Comparison of ENCODE assay signal across 27 cellular contexts in genomic region chr9:87585456-87585855, GRCh38.
"Had no signal": no experiment of that assay in that cellular context is flagged by ENCODE, and none has a peak within 500 bp of the region (broad histone marks: within the 10 kb centered on the region; RNA-seq: fewer than 3 reads in every experiment).

No MANE protein-coding gene starts in this region.

- H3K9me3 Mint-ChIP-seq: dendritic cell treated with granulocyte-macrophage colony-stimulating factor and Interleukin-4, amounts not matched to agents 40 ng/mL and 50 ng/mL, for 4 days; natural killer cell treated with Interleukin-12 subunit alpha and Interleukin-12 subunit beta and Interleukin-15 and Interleukin-18, amount 100 ng/mL, for 72 hours; stimulated activated memory B cell treated with anti-CD40 and anti-IgM and Interleukin-4, amounts not matched to agents 10 μg/mL and 1 μg/mL and 100 μg/mL, for 72 hours had no signal

- H3K27me3 Mint-ChIP-seq: dendritic cell treated with granulocyte-macrophage colony-stimulating factor and Interleukin-4, amounts not matched to agents 40 ng/mL and 50 ng/mL, for 4 days; natural killer cell treated with Interleukin-12 subunit alpha and Interleukin-12 subunit beta and Interleukin-15 and Interleukin-18, amount 100 ng/mL, for 72 hours; stimulated activated memory B cell treated with anti-CD40 and anti-IgM and Interleukin-4, amounts not matched to agents 10 μg/mL and 1 μg/mL and 100 μg/mL, for 72 hours; type B pancreatic cell had no signal

- H3K27me3 ChIP-seq: foreskin keratinocyte, hepatocyte, pancreas, right lobe of liver, spleen, stomach had no signal

- H3K4me3 Mint-ChIP-seq: dendritic cell treated with granulocyte-macrophage colony-stimulating factor and Interleukin-4, amounts not matched to agents 40 ng/mL and 50 ng/mL, for 4 days; effector memory CD8-positive, alpha-beta T cell; natural killer cell treated with Interleukin-12 subunit alpha and Interleukin-12 subunit beta and Interleukin-15 and Interleukin-18, amount 100 ng/mL, for 72 hours; stimulated activated memory B cell treated with anti-CD40 and anti-IgM and Interleukin-4, amounts not matched to agents 10 μg/mL and 1 μg/mL and 100 μg/mL, for 72 hours; type B pancreatic cell had no signal

- DNase-seq: cerebellar nuclear complex; effector memory CD8-positive, alpha-beta T cell; foreskin keratinocyte; head of caudate nucleus; kidney; left colon; left ventricle myocardium superior; mucosa of descending colon; occipital lobe; pancreas; retina; right lobe of liver; spleen; stimulated activated CD4-positive, alpha-beta T cell treated with anti-CD3 and anti-CD28 coated beads, Interleukin-15, amount 100 ng/mL, for 24 hours; stimulated activated CD4-positive, alpha-beta T cell treated with anti-CD3 and anti-CD28 coated beads, Interleukin-1b, Interleukin-23, amount 100 ng/mL, for 48 hours; stimulated activated CD4-positive, alpha-beta T cell treated with anti-CD3 and anti-CD28 coated beads, Interleukin-4, amount 100 ng/mL, for 24 hours; stomach; substantia nigra had no signal

- ATAC-seq: effector memory CD8-positive, alpha-beta T cell; foreskin keratinocyte; left colon; left ventricle myocardium superior; mucosa of descending colon; natural killer cell treated with Interleukin-12 subunit alpha and Interleukin-12 subunit beta and Interleukin-15 and Interleukin-18, amount 100 ng/mL, for 72 hours; pancreas; right lobe of liver; stimulated activated memory B cell treated with anti-CD40 and anti-IgM and Interleukin-4, amounts not matched to agents 10 μg/mL and 1 μg/mL and 100 μg/mL, for 72 hours had no signal

- H3K4me1 ChIP-seq: foreskin keratinocyte, prostate gland had no signal

- H3K4me3 ChIP-seq: hepatocyte, mucosa of descending colon, pancreas, prostate gland, right lobe of liver, spleen, stomach, thoracic aorta had no signal

- H3K9me3 ChIP-seq: mucosa of descending colon, pancreas, prostate gland, right lobe of liver, spleen, stomach, thoracic aorta had no signal

- H3K36me3 ChIP-seq: pancreas, prostate gland, right lobe of liver, spleen, stomach, thoracic aorta had no signal

- H3K36me3 Mint-ChIP-seq: natural killer cell treated with Interleukin-12 subunit alpha and Interleukin-12 subunit beta and Interleukin-15 and Interleukin-18, amount 100 ng/mL, for 72 hours; stimulated activated memory B cell treated with anti-CD40 and anti-IgM and Interleukin-4, amounts not matched to agents 10 μg/mL and 1 μg/mL and 100 μg/mL, for 72 hours had no signal

- H3K27ac ChIP-seq: foreskin keratinocyte, hepatocyte, pancreas, prostate gland, right lobe of liver, spleen, stomach, thoracic aorta had no signal

- H3K4me1 Mint-ChIP-seq: stimulated activated memory B cell treated with anti-CD40 and anti-IgM and Interleukin-4, amounts not matched to agents 10 μg/mL and 1 μg/mL and 100 μg/mL, for 72 hours had no signal

- H3K27ac Mint-ChIP-seq: dendritic cell treated with granulocyte-macrophage colony-stimulating factor and Interleukin-4, amounts not matched to agents 40 ng/mL and 50 ng/mL, for 4 days; effector memory CD8-positive, alpha-beta T cell; natural killer cell treated with Interleukin-12 subunit alpha and Interleukin-12 subunit beta and Interleukin-15 and Interleukin-18, amount 100 ng/mL, for 72 hours; stimulated activated memory B cell treated with anti-CD40 and anti-IgM and Interleukin-4, amounts not matched to agents 10 μg/mL and 1 μg/mL and 100 μg/mL, for 72 hours; type B pancreatic cell had no signal

- FAIRE-seq: colon, kidney, pancreas, urothelium cell line had no signal
